Comparison of ENCODE assay signal across 24 cellular contexts in the genomic region with DNA sequence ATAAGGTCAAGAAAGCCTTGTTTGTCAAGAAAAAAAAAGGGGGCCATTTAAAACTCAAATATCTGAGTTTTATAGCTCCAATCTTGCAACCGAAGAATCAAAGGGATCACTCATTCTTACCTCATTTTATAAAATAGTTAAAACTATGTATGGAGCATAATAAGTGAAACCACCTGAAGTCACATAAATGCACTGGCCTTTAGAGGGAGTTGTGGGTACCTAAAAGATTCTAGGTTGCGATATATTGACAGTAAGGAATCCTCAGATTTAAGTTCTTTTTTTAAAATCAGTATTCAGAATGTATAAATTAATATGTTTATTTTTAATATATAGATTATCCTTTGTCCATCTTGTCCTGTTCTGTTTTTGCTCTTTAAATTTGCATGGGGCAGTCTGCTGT. TPM values are rescaled to one million over a fixed set of nuclear protein-coding genes. Genes with fewer than 3 reads are reported as not detected.
DNase-seq lines count a peak whose midpoint lies in the region; ATAC-seq and TF ChIP-seq lines count a peak whose summit lies in the region.
"Had no signal": no experiment of that assay in that cellular context is flagged by ENCODE, and none has a peak within 500 bp of the region (broad histone marks: within the 10 kb centered on the region; RNA-seq: fewer than 3 reads in every experiment).

No MANE protein-coding gene starts in this region.

- DNase-seq in cardiac muscle cell (ENCODE audit: low read depth in 1 of 2, low spot score in 1 of 2) = no peak
- no peak for DNase-seq in left ventricle myocardium superior
- DNase-seq in dermis blood vessel endothelial cell = peak; percentile 17
- no peak for DNase-seq in neural crest cell (ENCODE audit: low read depth, low spot score)
- DNase-seq in stimulated activated CD4-positive, alpha-beta T cell treated with anti-CD3 and anti-CD28 coated beads, Interleukin-4, amount 100 ng/mL, for 24 hours = no peak
- no peak for DNase-seq in NCI-H748 (lab: John Stamatoyannopoulos, UW; ENCODE audit: unreplicated experiment)
- DNase-seq in NCI-H82 treated with DMSO at 0.1 percent for 48 hours (lab: John Stamatoyannopoulos, UW; ENCODE audit: unreplicated experiment) = no peak
- no peak for DNase-seq in nucleus accumbens (lab: John Stamatoyannopoulos, UW)
- DNase-seq: activated CD4-positive, alpha-beta memory T cell treated with anti-CD3 and anti-CD28 coated beads, Interleukin-2, amount 10 ng/mL, durations not matched to agents 7 days and 5 days; activated naive CD4-positive, alpha-beta T cell treated with anti-CD3 and anti-CD28 coated beads for 36 hours; activated T-cell treated with anti-CD3 and anti-CD28 coated beads, Interleukin-2, amount 50 U/mL, for 1 hour; H7; NCI-H1417 treated with DMSO at 0.1 percent for 48 hours; NCI-H748 treated with DMSO at 0.1 percent for 48 hours; PC-9; right lobe of liver; stimulated activated CD4-positive, alpha-beta T cell treated with anti-CD3 and anti-CD28 coated beads, Interleukin-2, amount 100 ng/mL, for 48 hours; uterus had no signal

- no peaks in the 10 kb centered on the region for H3K27me3 Mint-ChIP-seq in neural crest cell (ENCODE audit: low read depth)

- H3K36me3 ChIP-seq in cardiac muscle cell = no peaks in the 10 kb centered on the region
- H3K36me3 ChIP-seq: ascending aorta; BLaER1 treated with 17β-estradiol and CSF1 and Interleukin-3, amounts not matched to agents 10 nM and 100 nM; right lobe of liver; uterus had no signal

- no peaks in the 10 kb centered on the region for H3K9me3 Mint-ChIP-seq in neural crest cell
- H3K9me3 Mint-ChIP-seq: activated CD4-positive, alpha-beta memory T cell treated with anti-CD3 and anti-CD28 coated beads, Interleukin-2, amount 10 ng/mL, durations not matched to agents 7 days and 5 days; activated naive CD4-positive, alpha-beta T cell treated with anti-CD3 and anti-CD28 coated beads for 36 hours; WTC11 had no signal

- no peaks in the 10 kb centered on the region for H3K36me3 Mint-ChIP-seq in neural crest cell (ENCODE audit: low read depth)
- H3K36me3 Mint-ChIP-seq: WTC11 had no signal

- H3K27ac ChIP-seq in cardiac muscle cell = no peak overlapping the region
- H3K27ac ChIP-seq: A549; ascending aorta; BLaER1 treated with 17β-estradiol and CSF1 and Interleukin-3, amounts not matched to agents 10 nM and 100 nM; coronary artery; PC-9; right lobe of liver; uterus had no signal

- intact Hi-C loops in left ventricle myocardium superior (cut with micrococcal nuclease) = no loop called here

- H3K9me3 ChIP-seq in cardiac muscle cell (ENCODE audit: low read depth) = no peaks in the 10 kb centered on the region
- H3K9me3 ChIP-seq: A549, ascending aorta, right lobe of liver, uterus had no signal

- H3K4me1 Mint-ChIP-seq in neural crest cell = peaks cover 56% of the 10 kb centered on the region

- peaks cover 37% of the 10 kb centered on the region for H3K4me1 ChIP-seq in cardiac muscle cell (ENCODE audit: low read depth)
- H3K4me1 ChIP-seq: A549, ascending aorta, right lobe of liver, uterus had no signal

- H3K27me3 ChIP-seq in cardiac muscle cell = no peaks in the 10 kb centered on the region
- H3K27me3 ChIP-seq: ascending aorta, right lobe of liver, uterus had no signal

- H3K4me3 ChIP-seq in cardiac muscle cell = no peak overlapping the region
- H3K4me3 ChIP-seq: A549; ascending aorta; BLaER1 treated with 17β-estradiol and CSF1 and Interleukin-3, amounts not matched to agents 10 nM and 100 nM; coronary artery; PC-9; right lobe of liver; uterus had no signal

- no peak overlapping the region for H3K4me3 Mint-ChIP-seq in neural crest cell
- H3K4me3 Mint-ChIP-seq: activated CD4-positive, alpha-beta memory T cell treated with anti-CD3 and anti-CD28 coated beads, Interleukin-2, amount 10 ng/mL, durations not matched to agents 7 days and 5 days; activated naive CD4-positive, alpha-beta T cell treated with anti-CD3 and anti-CD28 coated beads for 36 hours; WTC11 had no signal

- ATAC-seq in left ventricle myocardium superior = no peak
- ATAC-seq: A549, right lobe of liver, WTC11 had no signal

- TF ChIP-seq CTCF in cardiac muscle cell (IDR thresholded peaks at IDR 0.05; ENCODE audit: low read depth, low read length) (peak; percentile 17), neural crest cell (conservative IDR thresholded peaks at IDR 0.05) (peak; percentile 43)

- H3K27ac Mint-ChIP-seq in neural crest cell (ENCODE audit: unreplicated experiment) = no peak overlapping the region
- H3K27ac Mint-ChIP-seq: activated CD4-positive, alpha-beta memory T cell treated with anti-CD3 and anti-CD28 coated beads, Interleukin-2, amount 10 ng/mL, durations not matched to agents 7 days and 5 days; activated naive CD4-positive, alpha-beta T cell treated with anti-CD3 and anti-CD28 coated beads for 36 hours had no signal

RNA-seq across cellular contexts. Expression of gene ARHGAP28, which starts 3.4 kb away (rescaled TPM):
- 19.3 and 23.7 TPM in 2 replicates for total RNA-seq in cardiac muscle cell
- 13.6 and 19.5 TPM in 2 replicates for polyA plus RNA-seq in cardiac muscle cell
- total RNA-seq in left ventricle myocardium superior = 1.4 TPM
- 4.3 and 7.9 TPM in 2 replicates for total RNA-seq in dermis blood vessel endothelial cell
- 20.2 and 22.5 TPM in 2 replicates for total RNA-seq in neural crest cell
- total RNA-seq: activated CD4-positive, alpha-beta memory T cell treated with anti-CD3 and anti-CD28 coated beads, Interleukin-2, amount 10 ng/mL, durations not matched to agents 7 days and 5 days; activated naive CD4-positive, alpha-beta T cell treated with anti-CD3 and anti-CD28 coated beads for 36 hours; PC-9; T-helper 2 cell treated with Interferon-gamma antibody and Interleukin-4, amounts not matched to agents 100 ng/mL and 5 ng/mL, for 36 hours had no signal
